8 cellular contexts compared by ENCODE assay signal in genomic region chr10:77391605-77392235, GRCh38.
DNase-seq lines count a peak whose midpoint lies in the region; ATAC-seq and TF ChIP-seq lines count a peak whose summit lies in the region.

No MANE protein-coding gene starts in this region.

- TF ChIP-seq CTCF in DOHH2 (IDR thresholded peaks at IDR 0.05; ENCODE audit: low read depth, low read length, poor library complexity, severe bottlenecking) = peak; percentile 59
- peak in 55 of 56 donors; percentile 44 to 73 (median 59) for TF ChIP-seq CTCF in dorsolateral prefrontal cortex (IDR thresholded peaks at IDR 0.05 in 54 of 56, conservative IDR thresholded peaks at IDR 0.05 in 2 of 56; ENCODE audit: low read depth in 1 of 56, partially characterized antibody in 56 of 56)
- peak; percentile 44 for TF ChIP-seq CTCF in lower lobe of right lung (IDR thresholded peaks at IDR 0.05)
- TF ChIP-seq CTCF in suprapubic skin (IDR thresholded peaks at IDR 0.05) = peak; percentile 41 to 66

- no peak overlapping the region for H3K27ac ChIP-seq in DOHH2 (ENCODE audit: low read depth, low read length)
- peak overlapping the region in 48 of 59 donors; percentile 29 to 93 (median 78) for H3K27ac ChIP-seq in dorsolateral prefrontal cortex
- H3K27ac ChIP-seq in lower lobe of right lung = no peak overlapping the region
- H3K27ac ChIP-seq in suprapubic skin = no peak overlapping the region

- no peaks in the 10 kb centered on the region for H3F3A ChIP-seq in DOHH2 (ENCODE audit: control insufficient read depth, insufficient read depth)

- no peaks in the 10 kb centered on the region for H3K79me2 ChIP-seq in DOHH2 (ENCODE audit: control insufficient read depth, low read length)

- H3K36me3 ChIP-seq in DOHH2 (ENCODE audit: control insufficient read depth, low read length) (no peaks in the 10 kb centered on the region), lower lobe of right lung (no peaks in the 10 kb centered on the region), suprapubic skin (no peaks in the 10 kb centered on the region)

- H3K9me2 ChIP-seq in DOHH2 (replicated peaks; ENCODE audit: control insufficient read depth, low read length) = no peaks in the 10 kb centered on the region

- ATAC-seq in lower lobe of right lung (peak; percentile 70 to 80), GM19324 (IDR thresholded peaks at IDR 0.05; ENCODE audit: low FRiP score, unreplicated experiment) (no peak), GM18873 (IDR thresholded peaks at IDR 0.05; ENCODE audit: low FRiP score, unreplicated experiment) (no peak)

- WGBS in suprapubic skin = 22% methylated on average over 11 of the region's 12 CpGs

- intact Hi-C loops in dorsolateral prefrontal cortex (cut with DNase I) = loop anchor here (2.0 to 10.0 kb wide), 6 partner anchors 113 to 321 kb away; no protein-coding TSS in a partner anchor
- intact Hi-C loops in lower lobe of right lung (cut with DNase I) = loop anchor here (10.0 kb wide), 1 partner anchor 253 kb away; no protein-coding TSS in a partner anchor

- H3K27me3 ChIP-seq in DOHH2 (ENCODE audit: control insufficient read depth, low read length) (peaks cover 2% of the 10 kb centered on the region; the same call in 1 of the 2 replicates), dorsolateral prefrontal cortex (no peaks in the 10 kb centered on the region), lower lobe of right lung (ENCODE audit: low read depth) (no peaks in the 10 kb centered on the region), suprapubic skin (peaks cover 9% of the 10 kb centered on the region)

- H3K4me3 ChIP-seq in DOHH2 (ENCODE audit: low read length) = no peak overlapping the region
- H3K4me3 ChIP-seq in dorsolateral prefrontal cortex = no peak overlapping the region
- H3K4me3 ChIP-seq in lower lobe of right lung = no peak overlapping the region
- H3K4me3 ChIP-seq in suprapubic skin = no peak overlapping the region

- TF ChIP-seq POLR2A in suprapubic skin (IDR thresholded peaks at IDR 0.05) = no peak

- H3K9me3 ChIP-seq in DOHH2 (ENCODE audit: control insufficient read depth, insufficient read depth, low read length) = no peaks in the 10 kb centered on the region
- H3K9me3 ChIP-seq in lower lobe of right lung = no peaks in the 10 kb centered on the region
- H3K9me3 ChIP-seq in suprapubic skin = no peaks in the 10 kb centered on the region

- no peak for TF ChIP-seq EP300 in suprapubic skin (IDR thresholded peaks at IDR 0.05)

- H4K20me1 ChIP-seq in DOHH2 (ENCODE audit: control insufficient read depth, insufficient read depth, low read depth, low read length) = no peaks in the 10 kb centered on the region

- H3K4me1 ChIP-seq in DOHH2 (ENCODE audit: control insufficient read depth, low read length) (no peaks in the 10 kb centered on the region), lower lobe of right lung (peaks cover 15% of the 10 kb centered on the region), suprapubic skin (peaks cover 22% of the 10 kb centered on the region)

- DNase-seq in HuH-7.5 (ENCODE audit: low spot score) (peak; percentile 25), RPMI7951 (ENCODE audit: low read depth) (peak; percentile 82), dorsolateral prefrontal cortex (peak in 9 of 10 donors; percentile 41 to 83 (median 78)), lower lobe of right lung (peak; percentile 67), suprapubic skin (ENCODE audit: low spot score in 2 of 2) (peak; percentile 80 to 81)

- no peak overlapping the region for H3K4me2 ChIP-seq in DOHH2 (ENCODE audit: low read length)

Comparison
In these comparisons a context has a peak if more than half of its experiments do, and no peak if none do; other contexts are left out.
1. H3K27ac ChIP-seq: peak in dorsolateral prefrontal cortex (48 of 59); none in DOHH2 (single experiment), lower lobe of right lung (single experiment) and suprapubic skin (single experiment).
2. DNase-seq: peak in every context shown above with its lines; median percentile 82 in RPMI7951; 80 in suprapubic skin; 78 in dorsolateral prefrontal cortex; 67 in lower lobe of right lung; 25 in HuH-7.5.
3. ATAC-seq: peak in lower lobe of right lung (2 of 2); none in GM19324 (single experiment) and GM18873 (single experiment).
4. Peak in every context shown above with its lines, with median percentiles within 50 percentile points of each other: CTCF ChIP-seq.